Comparison of ENCODE assay signal across 36 cellular contexts in genomic region chr13:39297023-39297422, GRCh38.
"Had no signal": no experiment of that assay in that cellular context is flagged by ENCODE, and none has a peak within 500 bp of the region (broad histone marks: within the 10 kb centered on the region; RNA-seq: fewer than 3 reads in every experiment).

No MANE protein-coding gene starts in this region.

- H3K4me1 ChIP-seq: adrenal gland, breast epithelium, foreskin keratinocyte, gastroesophageal sphincter had no signal

- H3K4me3 Mint-ChIP-seq: activated B cell treated with CpG ODN at 0.5 μM for 24 hours; activated CD8-positive, alpha-beta T cell treated with anti-CD3 and anti-CD28 coated beads for 36 hours; activated naive CD4-positive, alpha-beta T cell treated with anti-CD3 and anti-CD28 coated beads for 36 hours; activated naive CD4-positive, alpha-beta T cell treated with anti-CD3 and anti-CD28 coated beads, Interleukin-2, amount 50 U/mL, for 24 hours; activated naive CD8-positive, alpha-beta T cell treated with anti-CD3 and anti-CD28 coated beads for 36 hours; activated naive CD8-positive, alpha-beta T cell treated with anti-CD3 and anti-CD28 coated beads, Interleukin-2, amount 50 U/mL, for 24 hours; activated T-cell treated with anti-CD3 and anti-CD28 coated beads, Interleukin-2, amount 50 U/mL, for 4 hours; activated T-helper 17 cell treated with anti-CD3 and anti-CD28 coated beads, Interleukin-2, amount 50 U/mL, for 72 hours; brain; dendritic cell treated with granulocyte-macrophage colony-stimulating factor and Interleukin-4, amounts not matched to agents 40 ng/mL and 50 ng/mL, for 4 days; endodermal cell; T-helper 17 cell; T-helper 2 cell treated with Interferon-gamma antibody and Interleukin-4, amounts not matched to agents 5 μg/mL and 100 μg/mL, for 36 hours had no signal

- H3K4me3 ChIP-seq: adrenal gland, breast epithelium, cardiac muscle cell, coronary artery, dorsolateral prefrontal cortex, gastroesophageal sphincter had no signal

- H3K9me3 Mint-ChIP-seq: activated CD8-positive, alpha-beta T cell treated with anti-CD3 and anti-CD28 coated beads for 36 hours; activated naive CD4-positive, alpha-beta T cell treated with anti-CD3 and anti-CD28 coated beads, Interleukin-2, amount 50 U/mL, for 24 hours; activated T-cell treated with anti-CD3 and anti-CD28 coated beads, Interleukin-2, amount 50 U/mL, for 4 hours had no signal

- ATAC-seq: activated CD4-positive, CD25-positive, alpha-beta regulatory T cell treated with anti-CD3 and anti-CD28 coated beads, Interleukin-2, amount 50 U/mL, for 24 hours; activated CD8-positive, alpha-beta T cell treated with anti-CD3 and anti-CD28 coated beads for 36 hours; activated naive CD8-positive, alpha-beta T cell treated with anti-CD3 and anti-CD28 coated beads, Interleukin-2, amount 50 U/mL, for 24 hours; activated T-cell treated with anti-CD3 and anti-CD28 coated beads, Interleukin-2, amount 50 U/mL, for 4 hours; activated T-helper 17 cell treated with anti-CD3 and anti-CD28 coated beads, Interleukin-2, amount 50 U/mL, for 72 hours; esophagus mucosa; foreskin keratinocyte; T-helper 17 cell had no signal

- H3K27ac Mint-ChIP-seq: activated B cell treated with CpG ODN at 0.5 μM for 24 hours; activated CD8-positive, alpha-beta T cell treated with anti-CD3 and anti-CD28 coated beads for 36 hours; activated naive CD4-positive, alpha-beta T cell treated with anti-CD3 and anti-CD28 coated beads for 36 hours; activated naive CD4-positive, alpha-beta T cell treated with anti-CD3 and anti-CD28 coated beads, Interleukin-2, amount 50 U/mL, for 24 hours; activated naive CD8-positive, alpha-beta T cell treated with anti-CD3 and anti-CD28 coated beads for 36 hours; activated naive CD8-positive, alpha-beta T cell treated with anti-CD3 and anti-CD28 coated beads, Interleukin-2, amount 50 U/mL, for 24 hours; activated T-helper 17 cell treated with anti-CD3 and anti-CD28 coated beads, Interleukin-2, amount 50 U/mL, for 72 hours; brain; dendritic cell treated with granulocyte-macrophage colony-stimulating factor and Interleukin-4, amounts not matched to agents 40 ng/mL and 50 ng/mL, for 4 days; endodermal cell; T-helper 17 cell; T-helper 2 cell treated with Interferon-gamma antibody and Interleukin-4, amounts not matched to agents 5 μg/mL and 100 μg/mL, for 36 hours had no signal

- H3K9me3 ChIP-seq: adrenal gland, gastroesophageal sphincter had no signal

- H3K36me3 ChIP-seq: adrenal gland, breast epithelium, cardiac muscle cell, gastroesophageal sphincter, WERI-Rb-1 had no signal

- H3K4me1 Mint-ChIP-seq: activated B cell treated with CpG ODN at 0.5 μM for 24 hours; activated naive CD4-positive, alpha-beta T cell treated with anti-CD3 and anti-CD28 coated beads, Interleukin-2, amount 50 U/mL, for 24 hours; activated naive CD8-positive, alpha-beta T cell treated with anti-CD3 and anti-CD28 coated beads for 36 hours; activated naive CD8-positive, alpha-beta T cell treated with anti-CD3 and anti-CD28 coated beads, Interleukin-2, amount 50 U/mL, for 24 hours; activated T-helper 17 cell treated with anti-CD3 and anti-CD28 coated beads, Interleukin-2, amount 50 U/mL, for 72 hours; brain; endodermal cell; T-helper 17 cell had no signal

- DNase-seq: activated B cell treated with CpG ODN at 0.5 μM for 24 hours; activated CD4-positive, alpha-beta T cell treated with anti-CD3 and anti-CD28 coated beads for 48 hours; activated CD4-positive, alpha-beta T cell treated with anti-CD3 and anti-CD28 coated beads, Interleukin-2, amount 50 U/mL, for 1 hour; activated CD4-positive, alpha-beta T cell treated with anti-CD3 and anti-CD28 coated beads, Interleukin-2, amount 50 U/mL, for 48 hours; activated CD8-positive, alpha-beta memory T cell treated with anti-CD3 and anti-CD28 coated beads for 24 hours; activated CD8-positive, alpha-beta T cell treated with anti-CD3 and anti-CD28 coated beads for 36 hours; activated effector memory CD4-positive, alpha-beta T cell treated with Interleukin-2 at 50 U/mL for 16 hours; activated gamma-delta T cell treated with Interleukin-2 at 50 U/mL for 16 hours; activated naive CD4-positive, alpha-beta T cell treated with anti-CD3 and anti-CD28 coated beads for 36 hours; activated naive CD8-positive, alpha-beta T cell treated with anti-CD3 and anti-CD28 coated beads for 36 hours; activated naive CD8-positive, alpha-beta T cell treated with anti-CD3 and anti-CD28 coated beads, Interleukin-2, amount 50 U/mL, for 24 hours; activated T-cell treated with anti-CD3 and anti-CD28 coated beads, Interleukin-2, amount 50 U/mL, for 4 hours; adrenal gland; amygdala; aorta; central memory CD4-positive, alpha-beta T cell; cerebellar nuclear complex; dorsolateral prefrontal cortex; effector memory CD4-positive, alpha-beta T cell; endodermal cell; foreskin keratinocyte; T-helper 1 cell; T-helper 17 cell; T1000; WERI-Rb-1 had no signal

- H3K27ac ChIP-seq: adrenal gland, cardiac muscle cell, coronary artery, dorsolateral prefrontal cortex, foreskin keratinocyte, WERI-Rb-1 had no signal

- H3K27me3 ChIP-seq: adrenal gland, breast epithelium, cardiac muscle cell, dorsolateral prefrontal cortex, gastroesophageal sphincter had no signal

- H3K27me3 Mint-ChIP-seq: activated B cell treated with CpG ODN at 0.5 μM for 24 hours; activated naive CD8-positive, alpha-beta T cell treated with anti-CD3 and anti-CD28 coated beads for 36 hours; activated T-helper 17 cell treated with anti-CD3 and anti-CD28 coated beads, Interleukin-2, amount 50 U/mL, for 72 hours; brain; dendritic cell treated with granulocyte-macrophage colony-stimulating factor and Interleukin-4, amounts not matched to agents 40 ng/mL and 50 ng/mL, for 4 days; T-helper 17 cell had no signal
